In genomic region chr14:36835145-36835544, GRCh38 we compare ENCODE assay signal across 19 cellular contexts.
DNase-seq lines count a peak whose midpoint lies in the region; ATAC-seq and TF ChIP-seq lines count a peak whose summit lies in the region.
"Had no signal": no experiment of that assay in that cellular context is flagged by ENCODE, and none has a peak within 500 bp of the region (broad histone marks: within the 10 kb centered on the region; RNA-seq: fewer than 3 reads in every experiment).

No MANE protein-coding gene starts in this region.

- no peak overlapping the region for H2AFZ ChIP-seq in parathyroid adenoma

- ATAC-seq in left ventricle myocardium superior: no peak
- ATAC-seq: A549, left cardiac atrium, sciatic nerve had no signal

- DNase-seq in NCI-H2227 (lab: John Stamatoyannopoulos, UW; ENCODE audit: unreplicated experiment) (peak; percentile 12), NCI-H2227 treated with DMSO at 0.1 percent for 48 hours (lab: John Stamatoyannopoulos, UW) (no peak), NCI-H187 (lab: John Stamatoyannopoulos, UW) (peak; percentile 91 to 95), NCI-H748 treated with DMSO at 0.1 percent for 48 hours (lab: John Stamatoyannopoulos, UW) (peak; percentile 76), left ventricle myocardium superior (no peak), NCI-H2171 (lab: John Stamatoyannopoulos, UW) (no peak)
- no peak for DNase-seq in activated naive CD4-positive, alpha-beta T cell treated with anti-CD3 and anti-CD28 coated beads for 36 hours
- DNase-seq: activated CD8-positive, alpha-beta memory T cell treated with anti-CD3 and anti-CD28 coated beads, Interleukin-2, amount 50 U/mL, for 4 hours; activated naive CD4-positive, alpha-beta T cell treated with Interleukin-2 at 50 U/mL for 16 hours; CD4-positive, alpha-beta memory T cell; IMR-90; left cardiac atrium; NCI-H1048; Right ventricle myocardium superior had no signal

- no peaks in the 10 kb centered on the region for H3K79me2 ChIP-seq in parathyroid adenoma

- no peaks in the 10 kb centered on the region for H3K27me3 ChIP-seq in parathyroid adenoma (ENCODE audit: control insufficient read depth, insufficient read depth, low read length)
- H3K27me3 ChIP-seq: vagina had no signal

- H3K27ac ChIP-seq in parathyroid adenoma: no peak overlapping the region
- H3K27ac ChIP-seq: A549, vagina had no signal

- no peaks in the 10 kb centered on the region for H3K36me3 Mint-ChIP-seq in activated naive CD4-positive, alpha-beta T cell treated with anti-CD3 and anti-CD28 coated beads for 36 hours (ENCODE audit: low read depth)
- H3K36me3 Mint-ChIP-seq: CD4-positive, alpha-beta memory T cell had no signal

- H3K4me1 ChIP-seq in parathyroid adenoma: peaks cover 6% of the 10 kb centered on the region
- H3K4me1 ChIP-seq: A549, vagina had no signal

- no peak overlapping the region for H3K4me3 Mint-ChIP-seq in activated naive CD4-positive, alpha-beta T cell treated with anti-CD3 and anti-CD28 coated beads for 36 hours
- H3K4me3 Mint-ChIP-seq: CD4-positive, alpha-beta memory T cell; T-helper 1 cell treated with Interleukin-12 subunit alpha and Interleukin-12 subunit beta and Interleukin-4 antibody, amounts not matched to agents 30 μg/mL and 1 μg/mL, for 36 hours had no signal

- peak overlapping the region; percentile 23 for H3K4me3 ChIP-seq in parathyroid adenoma (ENCODE audit: low read depth, low read length)
- H3K4me3 ChIP-seq: A549, vagina had no signal

- H3K4me2 ChIP-seq in parathyroid adenoma (ENCODE audit: low read length): peak overlapping the region; percentile 56
- H3K4me2 ChIP-seq: A549 had no signal

- H3K27me3 Mint-ChIP-seq in activated naive CD4-positive, alpha-beta T cell treated with anti-CD3 and anti-CD28 coated beads for 36 hours (ENCODE audit: low read depth): no peaks in the 10 kb centered on the region
- H3K27me3 Mint-ChIP-seq: CD4-positive, alpha-beta memory T cell had no signal

- no peak for TF ChIP-seq CTCF in parathyroid adenoma (IDR thresholded peaks at IDR 0.05)

- H3K9me3 ChIP-seq in parathyroid adenoma (ENCODE audit: control insufficient read depth, low read length): no peaks in the 10 kb centered on the region
- H3K9me3 ChIP-seq: A549, vagina had no signal

- CTCF ChIA-PET in activated naive CD4-positive, alpha-beta T cell treated with anti-CD3 and anti-CD28 coated beads for 36 hours (lab: Charles Lee): no interaction called here

- H3K27ac Mint-ChIP-seq in activated naive CD4-positive, alpha-beta T cell treated with anti-CD3 and anti-CD28 coated beads for 36 hours: no peak overlapping the region
- H3K27ac Mint-ChIP-seq: CD4-positive, alpha-beta memory T cell; T-helper 1 cell treated with Interleukin-12 subunit alpha and Interleukin-12 subunit beta and Interleukin-4 antibody, amounts not matched to agents 30 μg/mL and 1 μg/mL, for 36 hours had no signal

- intact Hi-C loops in left ventricle myocardium superior (cut with micrococcal nuclease): no loop called here
- intact Hi-C loops in activated naive CD4-positive, alpha-beta T cell treated with anti-CD3 and anti-CD28 coated beads for 36 hours (cut with micrococcal nuclease): no loop called here

- no peaks in the 10 kb centered on the region for H3K4me1 Mint-ChIP-seq in activated naive CD4-positive, alpha-beta T cell treated with anti-CD3 and anti-CD28 coated beads for 36 hours (ENCODE audit: low read depth)
- H3K4me1 Mint-ChIP-seq: CD4-positive, alpha-beta memory T cell had no signal

- no peaks in the 10 kb centered on the region for H3K9me3 Mint-ChIP-seq in activated naive CD4-positive, alpha-beta T cell treated with anti-CD3 and anti-CD28 coated beads for 36 hours
- H3K9me3 Mint-ChIP-seq: T-helper 1 cell treated with Interleukin-12 subunit alpha and Interleukin-12 subunit beta and Interleukin-4 antibody, amounts not matched to agents 30 μg/mL and 1 μg/mL, for 36 hours had no signal

- no peaks in the 10 kb centered on the region for H3K36me3 ChIP-seq in parathyroid adenoma (ENCODE audit: control insufficient read depth, insufficient read depth, low read length)
- H3K36me3 ChIP-seq: vagina had no signal

- H3K9ac ChIP-seq in parathyroid adenoma: no peak overlapping the region

Comparison
In these comparisons a context has a peak if more than half of its experiments do, and no peak if none do; other contexts are left out.
1. DNase-seq: peak in NCI-H2227 (single experiment), NCI-H187 (2 of 2) and NCI-H748 treated with DMSO at 0.1 percent for 48 hours (single experiment); none in NCI-H2227 treated with DMSO at 0.1 percent for 48 hours (single experiment), left ventricle myocardium superior (single experiment), NCI-H2171 (single experiment) and activated naive CD4-positive, alpha-beta T cell treated with anti-CD3 and anti-CD28 coated beads for 36 hours (single experiment).